Comparison of ENCODE assay signal across 1 cellular context in the genomic region with DNA sequence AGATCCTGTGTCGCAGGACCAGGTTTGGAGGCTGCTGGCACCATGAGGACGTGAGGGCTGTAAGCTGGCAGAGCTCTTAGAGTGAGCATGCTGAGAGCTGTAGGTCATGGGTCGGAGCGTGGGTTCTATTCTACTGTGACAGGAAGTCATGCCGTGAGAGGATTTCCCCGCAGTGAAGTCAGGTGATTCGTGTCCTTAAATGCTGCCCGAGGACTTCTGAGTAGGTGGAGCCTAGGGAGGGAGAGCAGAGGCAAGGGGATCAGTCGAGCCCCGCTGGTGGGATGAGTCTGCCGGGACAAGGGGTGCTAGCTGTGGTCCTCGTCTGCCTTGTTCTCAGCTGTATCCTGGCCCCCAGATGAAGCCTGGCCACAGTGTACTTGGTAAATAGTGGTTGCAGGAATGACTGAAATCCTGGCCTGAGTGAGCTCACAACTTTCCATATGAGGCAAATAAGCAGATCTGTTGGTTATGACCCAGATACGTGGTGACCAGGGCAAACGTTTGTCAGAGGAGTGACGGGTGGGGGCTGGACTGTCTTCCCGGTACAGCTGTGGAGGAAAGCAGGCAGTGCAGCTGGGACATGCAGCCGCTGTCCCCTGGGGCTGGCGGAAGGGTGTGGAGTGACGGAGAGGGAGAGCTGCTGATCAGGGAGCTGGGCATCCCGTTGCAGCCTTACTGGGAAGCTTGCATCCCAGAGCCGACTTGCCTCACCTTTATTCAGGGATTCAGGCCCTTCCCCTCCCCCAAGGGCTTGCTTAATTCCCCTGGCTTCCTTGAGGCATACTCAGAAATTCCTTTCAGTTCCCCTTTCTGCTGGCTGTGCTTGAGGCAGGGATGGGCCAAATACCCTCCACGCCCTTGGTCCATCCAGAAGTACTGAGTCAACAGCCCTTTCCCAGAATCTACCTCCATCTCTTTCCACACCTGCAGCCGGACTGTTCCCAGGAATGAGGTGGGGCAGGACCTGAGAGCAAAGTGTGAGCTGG.
TF ChIP-seq lines count a peak whose summit lies in the region.

No MANE protein-coding gene starts in this region.

TF ChIP-seq in H1, 55 proteins besides CTCF, POLR2A, EP300 and RAD21:
- TF ChIP-seq SP1 (IDR thresholded peaks at IDR 0.05; ENCODE audit: low read depth, low read length) (peak; percentile 57; the same call in 1 of the 2 replicates), MAX (IDR thresholded peaks at IDR 0.05) (0 out of 2 replicates have a peak, but pooled peaks have one; percentile 9), RBBP5 (IDR thresholded peaks at IDR 0.05; ENCODE audit: borderline replicate concordance, low read depth, low read length) (peak; percentile 68; the same call in 1 of the 2 replicates), YY1 (IDR thresholded peaks at IDR 0.05; ENCODE audit: low read depth, low read length) (no peak), KDM4A (IDR thresholded peaks at IDR 0.05; ENCODE audit: low read depth, low read length, severe bottlenecking) (peak; percentile 18), JUN (IDR thresholded peaks at IDR 0.05; ENCODE audit: low read depth, low read length) (no peak), CEBPB (IDR thresholded peaks at IDR 0.05; ENCODE audit: low read depth, low read length) (peak; percentile 65; the same call in 1 of the 2 replicates)
- TF ChIP-seq, protein P1, sequence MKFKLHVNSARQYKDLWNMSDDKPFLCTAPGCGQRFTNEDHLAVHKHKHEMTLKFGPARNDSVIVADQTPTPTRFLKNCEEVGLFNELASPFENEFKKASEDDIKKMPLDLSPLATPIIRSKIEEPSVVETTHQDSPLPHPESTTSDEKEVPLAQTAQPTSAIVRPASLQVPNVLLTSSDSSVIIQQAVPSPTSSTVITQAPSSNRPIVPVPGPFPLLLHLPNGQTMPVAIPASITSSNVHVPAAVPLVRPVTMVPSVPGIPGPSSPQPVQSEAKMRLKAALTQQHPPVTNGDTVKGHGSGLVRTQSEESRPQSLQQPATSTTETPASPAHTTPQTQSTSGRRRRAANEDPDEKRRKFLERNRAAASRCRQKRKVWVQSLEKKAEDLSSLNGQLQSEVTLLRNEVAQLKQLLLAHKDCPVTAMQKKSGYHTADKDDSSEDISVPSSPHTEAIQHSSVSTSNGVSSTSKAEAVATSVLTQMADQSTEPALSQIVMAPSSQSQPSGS (IDR thresholded peaks at IDR 0.05; ENCODE audit: low read length) = 0 out of 2 replicates have a peak, but pooled peaks have one; percentile 56
